In genomic region chr18:44341759-44342158, GRCh38 we compare ENCODE assay signal across 20 cellular contexts.
DNase-seq lines count a peak whose midpoint lies in the region; ATAC-seq and TF ChIP-seq lines count a peak whose summit lies in the region.
"Had no signal": no experiment of that assay in that cellular context is flagged by ENCODE, and none has a peak within 500 bp of the region (broad histone marks: within the 10 kb centered on the region; RNA-seq: fewer than 3 reads in every experiment).

No MANE protein-coding gene starts in this region.

- CTCF ChIA-PET in Calu3 (lab: Charles Lee) = no interaction called here
- CTCF ChIA-PET in PC-3 (lab: Charles Lee) = no interaction called here
- CTCF ChIA-PET in MCF 10A (lab: Yijun Ruan, JAX) = interaction anchor here (0.6 kb wide), 1 partner anchor 1225 kb away, joined by 3 read pairs; no protein-coding TSS in a partner anchor

- ATAC-seq in PC-3 (peak; percentile 86), HG03432 (IDR thresholded peaks at IDR 0.05; ENCODE audit: unreplicated experiment) (no peak)
- ATAC-seq: GM12878, HCT116, Right ventricle myocardium inferior had no signal

- peak overlapping the region; percentile 46 for H3K4me2 ChIP-seq in PC-3 (ENCODE audit: low read length)
- H3K4me2 ChIP-seq: BLaER1 had no signal

- H3K4me1 Mint-ChIP-seq in Calu3 (ENCODE audit: low read depth, unreplicated experiment) (peaks cover 29% of the 10 kb centered on the region), MCF 10A (ENCODE audit: insufficient read depth, unreplicated experiment) (peaks cover 16% of the 10 kb centered on the region)

- no peak for TF ChIP-seq EP300 in esophagus muscularis mucosa (IDR thresholded peaks at IDR 0.05)

- H3K79me2 ChIP-seq in PC-3 (ENCODE audit: low read length) = no peaks in the 10 kb centered on the region

- no peaks in the 10 kb centered on the region for H3F3A ChIP-seq in PC-3 (ENCODE audit: low read length, unreplicated experiment)

- H3K36me3 ChIP-seq in PC-3 (ENCODE audit: low read depth, low read length) (no peaks in the 10 kb centered on the region), esophagus muscularis mucosa (no peaks in the 10 kb centered on the region), esophagus squamous epithelium (no peaks in the 10 kb centered on the region)
- H3K36me3 ChIP-seq: BLaER1 had no signal

- H3K27ac ChIP-seq in PC-3 (ENCODE audit: low read length) (peak overlapping the region; percentile 97), esophagus muscularis mucosa (replicated peaks in 1 of 4) (no peak overlapping the region), esophagus squamous epithelium (no peak overlapping the region)
- H3K27ac ChIP-seq: BLaER1, SK-N-MC had no signal

- H3K4me3 Mint-ChIP-seq in Calu3 (ENCODE audit: low read depth, unreplicated experiment) (no peak overlapping the region), MCF 10A (ENCODE audit: unreplicated experiment) (no peak overlapping the region)

- H3K9me3 Mint-ChIP-seq in Calu3 (ENCODE audit: low read depth, unreplicated experiment) (peaks cover 7% of the 10 kb centered on the region), MCF 10A (ENCODE audit: unreplicated experiment) (peaks cover 12% of the 10 kb centered on the region)

- H3K36me3 Mint-ChIP-seq in Calu3 (ENCODE audit: insufficient read depth, unreplicated experiment) (peaks cover 4% of the 10 kb centered on the region), MCF 10A (ENCODE audit: insufficient read depth, unreplicated experiment) (no peaks in the 10 kb centered on the region)

- TF ChIP-seq CTCF in Calu3 (IDR thresholded peaks at IDR 0.05; ENCODE audit: unreplicated experiment) (no peak), PC-3 (conservative IDR thresholded peaks at IDR 0.05; ENCODE audit: low read depth, low read length) (no peak), MCF 10A (IDR thresholded peaks at IDR 0.05; ENCODE audit: unreplicated experiment) (no peak), esophagus muscularis mucosa (IDR thresholded peaks at IDR 0.05) (no peak), esophagus squamous epithelium (IDR thresholded peaks at IDR 0.05) (no peak)

- no peak overlapping the region for H2AFZ ChIP-seq in PC-3 (ENCODE audit: low read length)

- no peak for TF ChIP-seq POLR2A in esophagus muscularis mucosa (IDR thresholded peaks at IDR 0.05; ENCODE audit: low read depth)
- TF ChIP-seq POLR2A in esophagus squamous epithelium (IDR thresholded peaks at IDR 0.05) = no peak

- H3K4me3 ChIP-seq in PC-3 (ENCODE audit: low read length) (no peak overlapping the region), esophagus muscularis mucosa (no peak overlapping the region), esophagus squamous epithelium (no peak overlapping the region)
- H3K4me3 ChIP-seq: BLaER1, GM12878, SK-N-MC had no signal

- POLR2A ChIA-PET in PC-3 (lab: Charles Lee; ENCODE audit: unreplicated experiment) (no interaction called here), MCF 10A (lab: Yijun Ruan, JAX) (no interaction called here)

- no peaks in the 10 kb centered on the region for H3K9me3 ChIP-seq in PC-3 (ENCODE audit: low read length)
- no peaks in the 10 kb centered on the region for H3K9me3 ChIP-seq in esophagus muscularis mucosa
- peaks cover 0 to 7% (median 0%) of the 10 kb centered on the region in 3 donors for H3K9me3 ChIP-seq in esophagus squamous epithelium

- intact Hi-C loops in Calu3 (cut with micrococcal nuclease; ENCODE audit: unreplicated experiment) (loop anchor here (10.0 kb wide), 2 partner anchors 223 to 313 kb away; no protein-coding TSS in a partner anchor), PC-3 (cut with micrococcal nuclease) (no loop called here), MCF 10A (cut with micrococcal nuclease) (no loop called here), esophagus muscularis mucosa (cut with DNase I) (no loop called here), esophagus squamous epithelium (cut with DNase I) (no loop called here)

- 100% methylated on average over 1 of the region's 1 CpG for WGBS in esophagus muscularis mucosa
- no CpG with 5 or more reads among the region's 1 CpG for WGBS in esophagus squamous epithelium, 2 donors

- peak overlapping the region; percentile 69 for H3K27ac Mint-ChIP-seq in Calu3 (ENCODE audit: unreplicated experiment)
- H3K27ac Mint-ChIP-seq in MCF 10A (ENCODE audit: low read depth, unreplicated experiment) = peak overlapping the region; percentile 78

- no TSS peak for BruUV-seq in Calu3 (replicated peaks; lab: Mats Ljungman, UMichigan)
- BruUV-seq in PC-3 (replicated peaks; lab: Mats Ljungman, UMichigan) = no TSS peak
- BruUV-seq in MCF 10A (replicated peaks; lab: Mats Ljungman, UMichigan) = no TSS peak

- H3K27me3 ChIP-seq in PC-3 (ENCODE audit: low read length) = no peaks in the 10 kb centered on the region
- no peaks in the 10 kb centered on the region for H3K27me3 ChIP-seq in esophagus muscularis mucosa
- H3K27me3 ChIP-seq in esophagus squamous epithelium = no peaks in the 10 kb centered on the region
- H3K27me3 ChIP-seq: BLaER1 had no signal

- peak; percentile 70 for DNase-seq in Calu3
- peak; percentile 81 for DNase-seq in PC-3
- peak; percentile 76 for DNase-seq in MCF 10A (ENCODE audit: unreplicated experiment)
- DNase-seq in glomerular visceral epithelial cell (ENCODE audit: extremely low spot score) = peak; percentile 1
- no peak for DNase-seq in esophagus muscularis mucosa (ENCODE audit: extremely low spot score)
- DNase-seq in esophagus squamous epithelium (lab: John Stamatoyannopoulos, UW) = no peak
- DNase-seq in ecto neural progenitor cell (ENCODE audit: low spot score) = no peak
- DNase-seq: 8988T, KG1, NCI-H1417, NCI-H1930, NCI-H2171 treated with DMSO at 0.1 percent for 48 hours, NCI-H526, OCI-M1 had no signal

- no peaks in the 10 kb centered on the region for H4K20me1 ChIP-seq in PC-3 (ENCODE audit: low read length)
- H4K20me1 ChIP-seq: BLaER1 had no signal

- no peaks in the 10 kb centered on the region for H3K27me3 Mint-ChIP-seq in Calu3 (ENCODE audit: unreplicated experiment)
- H3K27me3 Mint-ChIP-seq in MCF 10A (ENCODE audit: insufficient read depth, unreplicated experiment) = no peaks in the 10 kb centered on the region

- H3K9me2 ChIP-seq in PC-3 (replicated peaks; ENCODE audit: low read length) = no peaks in the 10 kb centered on the region

- peaks cover 25% of the 10 kb centered on the region for H3K4me1 ChIP-seq in PC-3 (ENCODE audit: insufficient read depth, low read length)
- H3K4me1 ChIP-seq in esophagus muscularis mucosa = peaks cover 0 to 6% (median 3%) of the 10 kb centered on the region in 4 donors
- no peaks in the 10 kb centered on the region for H3K4me1 ChIP-seq in esophagus squamous epithelium
- H3K4me1 ChIP-seq: BLaER1 had no signal

- peak overlapping the region; percentile 63 for H3K9ac ChIP-seq in PC-3 (ENCODE audit: low read length)
- H3K9ac ChIP-seq: BLaER1 had no signal

Comparison
In these comparisons a context has a peak if more than half of its experiments do, and no peak if none do; other contexts are left out.
1. DNase-seq: peak in Calu3 (single experiment), PC-3 (single experiment), MCF 10A (single experiment) and glomerular visceral epithelial cell (single experiment); none in esophagus muscularis mucosa (single experiment), esophagus squamous epithelium (single experiment) and ecto neural progenitor cell (single experiment).